ENCODE assay signal across 20 cellular contexts in the genomic region with DNA sequence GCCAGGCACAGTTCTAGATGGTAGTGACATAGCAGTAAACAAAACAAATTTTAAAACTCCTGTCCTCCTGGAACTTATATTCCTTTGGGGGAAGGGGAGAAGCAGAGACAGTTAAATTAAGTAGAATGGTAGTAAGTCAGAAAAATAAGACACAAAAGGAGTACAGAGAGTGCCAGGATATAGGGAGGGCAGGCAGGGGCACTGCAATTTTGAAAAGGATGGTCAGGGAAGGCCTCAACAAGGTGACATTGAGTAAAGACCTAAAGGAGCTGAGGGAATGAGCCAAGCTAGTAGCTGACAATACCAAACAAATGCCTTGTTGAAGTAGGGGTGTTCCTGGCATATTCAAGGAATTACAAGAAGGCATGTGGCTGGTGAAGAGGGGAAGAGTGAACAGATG. TPM values are rescaled to one million over a fixed set of nuclear protein-coding genes. Genes with fewer than 3 reads are reported as not detected.
DNase-seq lines count a peak whose midpoint lies in the region; ATAC-seq, FAIRE-seq and TF ChIP-seq lines count a peak whose summit lies in the region.
"Had no signal": no experiment of that assay in that cellular context is flagged by ENCODE, and none has a peak within 500 bp of the region (broad histone marks: within the 10 kb centered on the region; RNA-seq: fewer than 3 reads in every experiment).

No MANE protein-coding gene starts in this region.

- in situ Hi-C loops in HepG2 (cut with HindIII; ENCODE audit: extremely low pct_ligation_motif_present, low pct_unique_long_range_greater_than_20kb): no loop called here

- BruUV-seq in HepG2 (replicated peaks; lab: Mats Ljungman, UMichigan) (no TSS peak), Calu3 (replicated peaks; lab: Mats Ljungman, UMichigan) (no TSS peak)

- H3K4me1 Mint-ChIP-seq in Calu3 (ENCODE audit: low read depth, unreplicated experiment): no peaks in the 10 kb centered on the region
- no peaks in the 10 kb centered on the region for H3K4me1 Mint-ChIP-seq in WTC11
- peaks cover 0 to 10% of the 10 kb centered on the region in 2 donors for H3K4me1 Mint-ChIP-seq in stimulated activated naive B cell treated with anti-CD40 and anti-IgM and Interleukin-4, amounts not matched to agents 10 μg/mL and 1 μg/mL and 100 μg/mL, for 72 hours

- H3K9ac ChIP-seq in HepG2 (ENCODE audit: insufficient read depth, low read depth, low read length): no peak overlapping the region
- H3K9ac ChIP-seq: BLaER1 had no signal

- H3K36me3 Mint-ChIP-seq in Calu3 (ENCODE audit: insufficient read depth, unreplicated experiment): peaks cover 23% of the 10 kb centered on the region
- H3K36me3 Mint-ChIP-seq in WTC11: peaks cover 63% of the 10 kb centered on the region
- H3K36me3 Mint-ChIP-seq in stimulated activated naive B cell treated with anti-CD40 and anti-IgM and Interleukin-4, amounts not matched to agents 10 μg/mL and 1 μg/mL and 100 μg/mL, for 72 hours: peaks cover 15 to 31% of the 10 kb centered on the region in 2 donors

- TF ChIP-seq POLR2A in HepG2 (IDR thresholded peaks at IDR 0.05; ENCODE audit: insufficient read depth in 1 of 2, low read depth in 2 of 2, low read length in 2 of 2) (no peak), right lobe of liver (IDR thresholded peaks at IDR 0.05) (no peak)

- H4K20me1 ChIP-seq in HepG2 (ENCODE audit: insufficient read depth, low read length): no peaks in the 10 kb centered on the region

- H3K4me3 Mint-ChIP-seq in Calu3 (ENCODE audit: low read depth, unreplicated experiment) (no peak overlapping the region), WTC11 (no peak overlapping the region)
- H3K4me3 Mint-ChIP-seq in stimulated activated naive B cell treated with anti-CD40 and anti-IgM and Interleukin-4, amounts not matched to agents 10 μg/mL and 1 μg/mL and 100 μg/mL, for 72 hours: no peak overlapping the region
- H3K4me3 Mint-ChIP-seq: CD4-positive, alpha-beta T cell; HFFc6 had no signal

- H3K27ac Mint-ChIP-seq in Calu3 (ENCODE audit: unreplicated experiment) (peak overlapping the region; percentile 50), WTC11 (peak overlapping the region; percentile 15; the same call in 1 of the 2 replicates)
- peak overlapping the region; percentile 85 for H3K27ac Mint-ChIP-seq in stimulated activated naive B cell treated with anti-CD40 and anti-IgM and Interleukin-4, amounts not matched to agents 10 μg/mL and 1 μg/mL and 100 μg/mL, for 72 hours
- H3K27ac Mint-ChIP-seq: CD4-positive, alpha-beta T cell; HFFc6 had no signal

- H3K27me3 ChIP-seq in HepG2 (ENCODE audit: control insufficient read depth in 1 of 2, insufficient read depth in 2 of 2, low read length in 2 of 2) (no peaks in the 10 kb centered on the region), right lobe of liver (no peaks in the 10 kb centered on the region)
- H3K27me3 ChIP-seq: BLaER1 had no signal

- no peaks in the 10 kb centered on the region for H3K4me1 ChIP-seq in HepG2 (ENCODE audit: insufficient read depth, low read length)
- H3K4me1 ChIP-seq in right lobe of liver: no peaks in the 10 kb centered on the region
- H3K4me1 ChIP-seq: BLaER1 had no signal

- H3K4me3 ChIP-seq in HepG2 (replicated peaks in 1 of 3; ENCODE audit: insufficient read depth in 1 of 3, low read depth in 2 of 3, low read length in 3 of 3) (no peak overlapping the region), right lobe of liver (no peak overlapping the region)
- H3K4me3 ChIP-seq: BLaER1 had no signal

- no peak overlapping the region for H2AFZ ChIP-seq in HepG2 (ENCODE audit: low read length)

- TF ChIP-seq RAD21 in HepG2 (CRISPR knock-in tag; IDR thresholded peaks at IDR 0.05): no peak

- TF ChIP-seq CTCF in HepG2 (CRISPR knock-in tag; IDR thresholded peaks at IDR 0.05) (no peak), right lobe of liver (IDR thresholded peaks at IDR 0.05) (no peak), Calu3 (IDR thresholded peaks at IDR 0.05; ENCODE audit: unreplicated experiment) (no peak), WTC11 (IDR thresholded peaks at IDR 0.05) (no peak)

- TF ChIP-seq EP300 in HepG2 (IDR thresholded peaks at IDR 0.05; ENCODE audit: low read depth in 2 of 2, low read length in 2 of 2): no peak
- TF ChIP-seq EP300 in HepG2 (CRISPR knock-in tag; IDR thresholded peaks at IDR 0.05; ENCODE audit: borderline replicate concordance): no peak

- intact Hi-C loops in HepG2 (cut with micrococcal nuclease; ENCODE audit: unreplicated experiment) (no loop called here), right lobe of liver (cut with DNase I) (no loop called here), Calu3 (cut with micrococcal nuclease; ENCODE audit: unreplicated experiment) (no loop called here)

- peaks cover 27 to 92% of the 10 kb centered on the region in 2 experiments for H3K36me3 ChIP-seq in HepG2 (replicated peaks in 1 of 2; ENCODE audit: control insufficient read depth in 1 of 2, insufficient read depth in 2 of 2, low read length in 2 of 2)
- H3K36me3 ChIP-seq in right lobe of liver: peaks cover 6 to 83% (median 39%) of the 10 kb centered on the region in 4 donors

- H3K79me2 ChIP-seq in HepG2 (ENCODE audit: insufficient read depth, low read length): peaks cover 10% of the 10 kb centered on the region

- H3K27ac ChIP-seq in HepG2 (ENCODE audit: extremely low read length, insufficient read depth, low read length) (no peak overlapping the region), right lobe of liver (no peak overlapping the region)
- H3K27ac ChIP-seq: BLaER1 had no signal

- DNase-seq in HepG2 (ENCODE audit: low spot score) (no peak), right lobe of liver (no peak), Calu3 (no peak), WTC11 (ENCODE audit: low spot score) (no peak), NCI-H2029 (lab: John Stamatoyannopoulos, UW) (no peak), NCI-H82 (lab: John Stamatoyannopoulos, UW) (no peak)
- DNase-seq in stimulated activated naive B cell treated with anti-CD40 and anti-IgM and Interleukin-4, amounts not matched to agents 10 μg/mL and 1 μg/mL and 100 μg/mL, for 72 hours: no peak
- DNase-seq: CD4-positive, alpha-beta T cell; DMS153; H7; HFFc6; NCI-H1092; NCI-H1436; NCI-H187 treated with DMSO at 0.1 percent for 48 hours; NCI-H510A; SIG-M5 had no signal

- H3K27me3 Mint-ChIP-seq in Calu3 (ENCODE audit: unreplicated experiment): no peaks in the 10 kb centered on the region
- H3K27me3 Mint-ChIP-seq in WTC11 (ENCODE audit: low read depth): no peaks in the 10 kb centered on the region
- no peaks in the 10 kb centered on the region for H3K27me3 Mint-ChIP-seq in stimulated activated naive B cell treated with anti-CD40 and anti-IgM and Interleukin-4, amounts not matched to agents 10 μg/mL and 1 μg/mL and 100 μg/mL, for 72 hours
- H3K27me3 Mint-ChIP-seq: CD4-positive, alpha-beta T cell had no signal

- H3K9me3 ChIP-seq in HepG2 (ENCODE audit: low read length): no peaks in the 10 kb centered on the region
- H3K9me3 ChIP-seq in right lobe of liver: no peaks in the 10 kb centered on the region
- H3K9me3 ChIP-seq: BLaER1 had no signal

- CTCF ChIA-PET in HepG2 (lab: Yijun Ruan, JAX; ENCODE audit: low intra/inter-chr PET ratio, low total read pairs): no interaction called here
- CTCF ChIA-PET in Calu3 (lab: Charles Lee): interaction anchor here (1.0 kb wide), 1 partner anchor 21 kb away, joined by 6 read pairs; no protein-coding TSS in a partner anchor
- CTCF ChIA-PET in WTC11 (lab: Charles Lee): no interaction called here

- no peaks in the 10 kb centered on the region for H3K9me3 Mint-ChIP-seq in Calu3 (ENCODE audit: low read depth, unreplicated experiment)
- H3K9me3 Mint-ChIP-seq in WTC11: no peaks in the 10 kb centered on the region
- H3K9me3 Mint-ChIP-seq in stimulated activated naive B cell treated with anti-CD40 and anti-IgM and Interleukin-4, amounts not matched to agents 10 μg/mL and 1 μg/mL and 100 μg/mL, for 72 hours: no peaks in the 10 kb centered on the region
- H3K9me3 Mint-ChIP-seq: CD4-positive, alpha-beta T cell; HFFc6 had no signal

- no peak overlapping the region for H3K4me2 ChIP-seq in HepG2 (ENCODE audit: low read depth, low read length)
- H3K4me2 ChIP-seq: BLaER1 had no signal

- no peak for ATAC-seq in HepG2
- ATAC-seq in right lobe of liver: no peak
- no peak for ATAC-seq in WTC11
- ATAC-seq in stimulated activated naive B cell treated with anti-CD40 and anti-IgM and Interleukin-4, amounts not matched to agents 10 μg/mL and 1 μg/mL and 100 μg/mL, for 72 hours (replicated peaks): no peak
- ATAC-seq: SK-N-SH treated with all-trans-retinoic acid at 6 μM for 48 hours had no signal

- POLR2A ChIA-PET in HepG2 (lab: Yijun Ruan, JAX) (no interaction called here), WTC11 (lab: Charles Lee) (interaction anchor here (0.6 kb wide), 1 partner anchor 27 kb away, joined by 3 read pairs; no protein-coding TSS in a partner anchor)

- no peak for FAIRE-seq in HepG2 (lab: Jason Lieb, UNC)
- FAIRE-seq: G401.6, GM18507 had no signal

TF ChIP-seq in WTC11, 78 proteins besides CTCF, POLR2A, EP300 and RAD21 (continues in another document):
- TF ChIP-seq SMAD3 (CRISPR knock-in tag; IDR thresholded peaks at IDR 0.05; ENCODE audit: borderline replicate concordance): no peak
- TF ChIP-seq GTF2I (CRISPR knock-in tag; conservative IDR thresholded peaks at IDR 0.05): no peak

RNA-seq across cellular contexts. Expression of a gene that starts 10.2 kb away (rescaled TPM):
- total RNA-seq in HepG2 (2016; rRNA removed; fragmentation: Illumina TruSeq; extraction: Trizol) (43.5 and 90.2 TPM in 2 replicates), right lobe of liver (10 to 100 TPM in 5 of 6 experiments, 1 to 10 TPM in 1; 9.5 to 14.3 (median 11.2) TPM), Calu3 (2022) (50.6 and 54.7 TPM in 2 replicates), WTC11 (2021) (69.7 to 89.9 TPM (median 73.0 TPM) in 3 replicates)
- 8.0 and 9.8 TPM in 2 replicates for total RNA-seq in HepG2 (2016; cell fraction: cytosol; rRNA removed; fragmentation: Illumina TruSeq; extraction: Trizol; ENCODE audit: low read depth)
- 42.4 and 84.6 TPM in 2 replicates for total RNA-seq in HepG2 (2016; cell fraction: insoluble cytoplasmic fraction; rRNA removed; fragmentation: Illumina TruSeq; extraction: Trizol)
- total RNA-seq in HepG2 (2016; cell fraction: membrane; rRNA removed; fragmentation: Illumina TruSeq; extraction: Trizol): 13.4 and 16.5 TPM in 2 replicates
- 55.3 and 58.7 TPM in 2 replicates for total RNA-seq in HepG2 (2016; cell fraction: nucleus; rRNA removed; fragmentation: Illumina TruSeq; extraction: Trizol)
- 24.3 and 28.3 TPM in 2 replicates for polyA plus RNA-seq in HepG2 (2011; rRNA removed)
- polyA plus RNA-seq in HepG2 (2011; cell fraction: cytosol; rRNA removed): 15.2 and 20.7 TPM in 2 replicates
- 27.7 and 29.3 TPM in 2 replicates for polyA plus RNA-seq in HepG2 (2011; cell fraction: nucleus; rRNA removed)
- 22.7 and 40.1 TPM in 2 replicates for polyA plus RNA-seq in HepG2 (2012)
- 2.0 and 2.1 TPM in 2 replicates for polyA plus RNA-seq in HepG2 (2016; cell fraction: cytosol; fragmentation: Illumina TruSeq; extraction: Trizol; ENCODE audit: low read depth)
- polyA plus RNA-seq in HepG2 (2016; cell fraction: insoluble cytoplasmic fraction; fragmentation: Illumina TruSeq; extraction: Trizol; ENCODE audit: low read depth): 55.7 and 57.3 TPM in 2 replicates
- polyA plus RNA-seq in HepG2 (2016; cell fraction: membrane; fragmentation: Illumina TruSeq; extraction: Trizol; ENCODE audit: low read depth): 5.2 and 5.8 TPM in 2 replicates
- polyA plus RNA-seq in HepG2 (2016; cell fraction: nucleus; fragmentation: Illumina TruSeq; extraction: Trizol; ENCODE audit: insufficient read depth, low read depth): 64.5 and 69.5 TPM in 2 replicates
- polyA minus RNA-seq in HepG2 (2011; rRNA and poly(A)+ RNA removed; ENCODE audit: low replicate concordance): 58.1 and 287 TPM in 2 replicates
- polyA minus RNA-seq in HepG2 (2011; cell fraction: cytosol; rRNA and poly(A)+ RNA removed): 35.4 and 35.5 TPM in 2 replicates
- 66.2 and 89.3 TPM in 2 replicates for polyA minus RNA-seq in HepG2 (2011; cell fraction: nucleus; rRNA and poly(A)+ RNA removed)

Comparison
In these comparisons a context has a peak if more than half of its experiments do, and no peak if none do; other contexts are left out.
1. H3K27ac Mint-ChIP-seq: peak in every context shown above with its lines; median percentile 85 in stimulated activated naive B cell treated with anti-CD40 and anti-IgM and Interleukin-4, amounts not matched to agents 10 μg/mL and 1 μg/mL and 100 μg/mL, for 72 hours; 50 in Calu3; 15 in WTC11.